ENCODE assay signal across 1 cellular context in the genomic region with DNA sequence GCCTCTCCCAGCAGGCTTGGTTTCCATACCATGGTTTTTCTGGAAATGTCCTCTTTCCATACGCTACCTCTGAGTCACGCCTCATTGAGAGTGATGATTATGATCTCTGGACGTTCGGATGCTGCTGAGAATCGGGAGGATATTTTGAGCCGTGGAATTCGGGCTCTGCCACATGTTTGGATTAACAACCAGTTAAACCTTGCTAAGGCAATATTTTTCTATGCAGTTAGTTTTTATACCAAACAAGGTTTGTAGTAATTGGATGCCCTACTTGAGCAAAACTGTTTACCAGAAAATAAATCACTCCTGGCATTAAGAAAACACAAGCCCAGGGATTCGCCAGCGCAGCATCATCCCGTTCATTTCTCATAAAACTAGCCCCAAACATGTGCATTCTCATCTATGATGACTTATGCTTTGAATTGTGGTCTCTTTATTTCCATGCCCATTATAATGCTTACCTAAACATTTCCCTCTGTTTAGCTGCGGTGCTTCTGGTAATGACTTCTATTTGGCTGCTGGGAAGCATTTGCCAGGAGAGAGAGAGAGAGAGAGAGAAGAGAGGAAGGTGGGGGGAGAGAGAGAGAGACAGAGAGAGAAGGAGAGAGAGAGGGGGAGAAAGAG.
TF ChIP-seq lines count a peak whose summit lies in the region.

No MANE protein-coding gene starts in this region.

TF ChIP-seq in HEK293, 187 proteins besides CTCF, POLR2A, EP300 and RAD21 (continued from another document):
- TF ChIP-seq ZSCAN23 (tag by site-specific recombination; IDR thresholded peaks at IDR 0.05) (no peak), KLF17 (tag by site-specific recombination; IDR thresholded peaks at IDR 0.05) (no peak), ZNF157 (tag by site-specific recombination; IDR thresholded peaks at IDR 0.05) (no peak), ZNF624 (tag by site-specific recombination; IDR thresholded peaks at IDR 0.05) (no peak), OSR2 (tag by site-specific recombination; IDR thresholded peaks at IDR 0.05) (peak; percentile 85), KLF10 (tag by site-specific recombination; IDR thresholded peaks at IDR 0.05) (no peak), ZNF174 (tag by site-specific recombination; IDR thresholded peaks at IDR 0.05) (no peak), IKZF3 (tag by site-specific recombination; IDR thresholded peaks at IDR 0.05) (0 out of 2 replicates have a peak, but pooled peaks have one; percentile 5), ZNF555 (tag by site-specific recombination; conservative IDR thresholded peaks at IDR 0.05) (no peak), SALL2 (tag by site-specific recombination; IDR thresholded peaks at IDR 0.05; ENCODE audit: borderline replicate concordance) (no peak), ZNF571 (tag by site-specific recombination; IDR thresholded peaks at IDR 0.05) (no peak), ZNF354C (tag by site-specific recombination; IDR thresholded peaks at IDR 0.05; ENCODE audit: borderline replicate concordance, low read depth) (no peak), RBAK (tag by site-specific recombination; IDR thresholded peaks at IDR 0.05) (no peak), ZEB2 (tag by site-specific recombination; IDR thresholded peaks at IDR 0.05) (0 out of 2 replicates have a peak, but pooled peaks have one; percentile 37), ZNF843 (tag by site-specific recombination; IDR thresholded peaks at IDR 0.05) (0 out of 2 replicates have a peak, but pooled peaks have one; percentile 28), ZNF18 (tag by site-specific recombination; IDR thresholded peaks at IDR 0.05) (no peak), ZBTB8A (tag by site-specific recombination; IDR thresholded peaks at IDR 0.05) (no peak; the same call in 1 of the 2 replicates)
